Comparison of ENCODE assay signal across 8 cellular contexts in genomic region chrX:147917700-147918694, GRCh38. TPM values are rescaled to one million over a fixed set of nuclear protein-coding genes. Genes with fewer than 3 reads are reported as not detected.
DNase-seq lines count a peak whose midpoint lies in the region; ATAC-seq lines count a peak whose summit lies in the region.

No MANE protein-coding gene starts in this region.

- H3K27me3 Mint-ChIP-seq in activated naive CD4-positive, alpha-beta T cell treated with anti-CD3 and anti-CD28 coated beads, Interleukin-2, amount 50 U/mL, for 24 hours: no peaks in the 10 kb centered on the region

- H3K9ac ChIP-seq in BLaER1 treated with 17β-estradiol and CSF1 and Interleukin-3, amounts not matched to agents 10 nM and 100 nM: no peak overlapping the region

- DNase-seq in A172 (ENCODE audit: low spot score) (no peak), posterior vena cava (ENCODE audit: low spot score) (no peak), DMS79 (lab: John Stamatoyannopoulos, UW) (no peak)

- no peaks in the 10 kb centered on the region for H3K36me3 Mint-ChIP-seq in activated naive CD4-positive, alpha-beta T cell treated with anti-CD3 and anti-CD28 coated beads, Interleukin-2, amount 50 U/mL, for 24 hours

- H3K4me3 Mint-ChIP-seq in activated naive CD4-positive, alpha-beta T cell treated with anti-CD3 and anti-CD28 coated beads, Interleukin-2, amount 50 U/mL, for 24 hours: peak overlapping the region; percentile 44

- peak overlapping the region; percentile 92 for H3K27ac Mint-ChIP-seq in activated naive CD4-positive, alpha-beta T cell treated with anti-CD3 and anti-CD28 coated beads, Interleukin-2, amount 50 U/mL, for 24 hours

- peaks cover 19 to 99% (median 74%) of the 10 kb centered on the region in 11 experiments; a peak in 19 of 22 replicates for H4K20me1 ChIP-seq in BLaER1 treated with 17β-estradiol and CSF1 and Interleukin-3, amounts not matched to agents 10 nM and 100 nM

- peak overlapping the region; percentile 22 to 64 (median 50); a peak in 21 of 22 replicates for H3K4me2 ChIP-seq in BLaER1 treated with 17β-estradiol and CSF1 and Interleukin-3, amounts not matched to agents 10 nM and 100 nM

- no peaks in the 10 kb centered on the region for H3K9me3 Mint-ChIP-seq in activated naive CD4-positive, alpha-beta T cell treated with anti-CD3 and anti-CD28 coated beads, Interleukin-2, amount 50 U/mL, for 24 hours

- H3K36me3 ChIP-seq in BLaER1 treated with 17β-estradiol and CSF1 and Interleukin-3, amounts not matched to agents 10 nM and 100 nM: no peaks in the 10 kb centered on the region; a peak in 3 of 22 replicates

- H3K4me1 ChIP-seq in BLaER1 treated with 17β-estradiol and CSF1 and Interleukin-3, amounts not matched to agents 10 nM and 100 nM: peaks cover 22 to 52% (median 37%) of the 10 kb centered on the region in 10 experiments

- ATAC-seq in GM19328 (IDR thresholded peaks at IDR 0.05; ENCODE audit: unreplicated experiment) (peak; percentile 67), HG03354 (IDR thresholded peaks at IDR 0.05; ENCODE audit: poor library complexity, severe bottlenecking, unreplicated experiment) (peak; percentile 93), HG03045 (IDR thresholded peaks at IDR 0.05; ENCODE audit: unreplicated experiment) (no peak)

- peak overlapping the region in 1 of 11 experiments; percentile 16; a peak in 3 of 22 replicates for H3K27ac ChIP-seq in BLaER1 treated with 17β-estradiol and CSF1 and Interleukin-3, amounts not matched to agents 10 nM and 100 nM

- peaks cover 90% of the 10 kb centered on the region for H3K4me1 Mint-ChIP-seq in activated naive CD4-positive, alpha-beta T cell treated with anti-CD3 and anti-CD28 coated beads, Interleukin-2, amount 50 U/mL, for 24 hours

- H3K27me3 ChIP-seq in BLaER1 treated with 17β-estradiol and CSF1 and Interleukin-3, amounts not matched to agents 10 nM and 100 nM: peaks cover 29 to 99% (median 88%) of the 10 kb centered on the region in 11 experiments

- H3K4me3 ChIP-seq in BLaER1 treated with 17β-estradiol and CSF1 and Interleukin-3, amounts not matched to agents 10 nM and 100 nM: no peak overlapping the region

- intact Hi-C loops in posterior vena cava (cut with DNase I): no loop called here

- H3K9me3 ChIP-seq in BLaER1 treated with 17β-estradiol and CSF1 and Interleukin-3, amounts not matched to agents 10 nM and 100 nM (replicated peaks in 1 of 11): no peaks in the 10 kb centered on the region

RNA-seq across cellular contexts. Expression of gene FMR1, which starts 6.3 kb away (rescaled TPM):
- 49.6 and 50.9 TPM in 2 replicates for total RNA-seq in A172 (2014; rRNA removed; shearing (Covaris generic))
- total RNA-seq in posterior vena cava: 10 to 100 TPM; 40.3 to 41.7 TPM
